Comparison of ENCODE assay signal across 20 cellular contexts in genomic region chr1:219039018-219039740, GRCh38.
"Had no signal": no experiment of that assay in that cellular context is flagged by ENCODE, and none has a peak within 500 bp of the region (broad histone marks: within the 10 kb centered on the region; RNA-seq: fewer than 3 reads in every experiment).

No MANE protein-coding gene starts in this region.

- DNase-seq: activated B cell treated with CpG ODN at 0.5 μM for 24 hours; activated CD4-positive, alpha-beta T cell treated with anti-CD3 and anti-CD28 coated beads for 1 hour; activated CD4-positive, alpha-beta T cell treated with anti-CD3 and anti-CD28 coated beads, Interleukin-2, amount 10 ng/mL, durations not matched to agents 24 days and 14 days; activated CD4-positive, alpha-beta T cell treated with anti-CD3 and anti-CD28 coated beads, Interleukin-2, amount 50 U/mL, for 48 hours; activated CD8-positive, alpha-beta memory T cell treated with anti-CD3 and anti-CD28 coated beads, Interleukin-2, amount 10 ng/mL, durations not matched to agents 7 days and 5 days; activated effector memory CD4-positive, alpha-beta T cell treated with Interleukin-2 at 50 U/mL for 16 hours; activated naive CD4-positive, alpha-beta T cell; activated naive CD8-positive, alpha-beta T cell treated with anti-CD3 and anti-CD28 coated beads, Interleukin-2, amount 50 U/mL, for 24 hours; activated T-cell treated with anti-CD3 and anti-CD28 coated beads, Interleukin-2, amount 50 U/mL, for 24 hours; amniotic stem cell; NCI-H1092; NCI-H1930; NCI-H345; NCI-H510A; NCI-H526 treated with DMSO at 0.1 percent for 48 hours; NCI-H82; PC-3; SHP77 treated with DMSO at 0.1 percent for 48 hours had no signal

- ATAC-seq: activated CD8-positive, alpha-beta memory T cell treated with anti-CD3 and anti-CD28 coated beads, Interleukin-2, amount 10 ng/mL, durations not matched to agents 7 days and 5 days; activated naive CD4-positive, alpha-beta T cell treated with anti-CD3 and anti-CD28 coated beads, Interleukin-2, amount 50 U/mL, for 72 hours; activated naive CD8-positive, alpha-beta T cell treated with anti-CD3 and anti-CD28 coated beads, Interleukin-2, amount 50 U/mL, for 24 hours; PC-3 had no signal

- H3K27ac ChIP-seq: KMS-11 had no signal
